In the genomic region with DNA sequence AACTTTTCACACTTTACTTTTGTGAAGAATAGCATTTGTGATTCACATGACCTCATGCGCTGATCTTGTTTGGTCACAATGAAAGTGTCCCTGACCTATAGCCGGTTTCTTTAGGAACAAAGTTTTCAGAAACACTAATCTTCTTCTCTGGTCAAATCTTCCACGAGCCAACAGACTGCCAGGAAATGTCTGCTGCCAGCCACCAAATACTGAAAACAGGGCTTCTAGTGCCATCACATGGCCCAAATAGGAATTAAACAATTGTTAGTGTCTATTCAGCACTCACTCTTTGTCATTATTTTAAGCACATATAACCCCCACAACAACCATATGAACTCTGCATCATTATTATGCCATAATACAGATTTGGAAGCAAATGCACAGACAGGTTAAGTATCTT, we compare ENCODE assay signal across 8 cellular contexts.
DNase-seq lines count a peak whose midpoint lies in the region; ATAC-seq and TF ChIP-seq lines count a peak whose summit lies in the region.

No MANE protein-coding gene starts in this region.

- DNase-seq in DMS53 (lab: John Stamatoyannopoulos, UW) (peak; percentile 78), NCI-H524 treated with DMSO at 0.1 percent for 48 hours (lab: John Stamatoyannopoulos, UW) (peak; percentile 23), dermis blood vessel endothelial cell (peak; percentile 49), mesothelial cell of epicardium (ENCODE audit: low spot score in 2 of 2, unreplicated experiment in 2 of 2) (no peak)

- no peak overlapping the region for H3K27ac Mint-ChIP-seq in mesothelial cell of epicardium

- peak; percentile 55 for ATAC-seq in HG02759 (IDR thresholded peaks at IDR 0.05; ENCODE audit: unreplicated experiment)
- ATAC-seq in GM18907 (IDR thresholded peaks at IDR 0.05; ENCODE audit: unreplicated experiment): no peak
- ATAC-seq in HG02840 (IDR thresholded peaks at IDR 0.05; ENCODE audit: low FRiP score, unreplicated experiment): no peak
- ATAC-seq in GM19328 (IDR thresholded peaks at IDR 0.05; ENCODE audit: unreplicated experiment): no peak

- no peak overlapping the region for H3K4me3 Mint-ChIP-seq in mesothelial cell of epicardium

- TF ChIP-seq CTCF in mesothelial cell of epicardium (IDR thresholded peaks at IDR 0.05; ENCODE audit: unreplicated experiment): peak; percentile 35

- H3K9me3 Mint-ChIP-seq in mesothelial cell of epicardium: peaks cover under 1% of the 10 kb centered on the region

- H3K4me1 Mint-ChIP-seq in mesothelial cell of epicardium: peaks cover 4% of the 10 kb centered on the region

- peaks cover 16% of the 10 kb centered on the region for H3K27me3 Mint-ChIP-seq in mesothelial cell of epicardium (ENCODE audit: low read depth)

- no peaks in the 10 kb centered on the region for H3K36me3 Mint-ChIP-seq in mesothelial cell of epicardium

Comparison
In these comparisons a context has a peak if more than half of its experiments do, and no peak if none do; other contexts are left out.
1. DNase-seq: peak in DMS53 (single experiment), NCI-H524 treated with DMSO at 0.1 percent for 48 hours (single experiment) and dermis blood vessel endothelial cell (single experiment); none in mesothelial cell of epicardium (0 of 2).